Comparison of ENCODE assay signal across 2 cellular contexts in the genomic region with DNA sequence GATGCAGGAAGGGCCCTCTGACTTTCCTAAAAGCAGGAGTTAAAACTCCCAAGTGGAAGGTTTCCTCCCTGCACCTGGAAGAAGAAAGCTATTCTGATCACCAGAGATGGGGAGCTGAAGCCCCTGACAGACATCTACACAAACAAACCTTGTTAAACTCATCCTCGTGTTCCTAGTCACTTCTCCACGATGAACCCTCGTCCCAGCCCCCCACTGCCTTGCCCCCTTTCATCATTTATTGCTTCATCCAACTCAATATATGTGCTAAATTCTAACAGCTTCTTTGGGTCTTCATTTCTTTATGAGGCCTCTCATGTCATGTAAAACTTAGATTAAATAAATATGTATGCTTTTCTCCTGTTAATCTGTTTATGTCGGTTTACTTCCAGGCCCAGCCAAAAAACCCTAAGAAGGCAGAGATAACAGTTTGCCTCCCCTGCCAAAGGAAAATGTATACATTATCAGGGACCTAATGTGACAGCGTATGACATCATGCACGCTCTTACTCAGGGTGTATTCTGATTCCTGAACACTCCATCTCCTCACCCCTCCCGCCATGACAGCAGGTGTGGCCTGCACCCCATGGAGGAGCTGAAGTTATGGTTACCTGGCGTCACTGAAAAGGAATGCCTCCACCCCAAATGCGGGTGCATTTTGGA.
A peak's percentile ranks its signal among the peaks of the same experiment; 100 is the strongest.
TF ChIP-seq lines count a peak whose summit lies in the region.

No MANE protein-coding gene starts in this region.

TF ChIP-seq in HepG2, 621 proteins besides CTCF, POLR2A, EP300 and RAD21:
- peak; percentile 67; the same call in 1 of the 2 replicates for TF ChIP-seq ATF7 (IDR thresholded peaks at IDR 0.05)
- TF ChIP-seq ATF7 (CRISPR knock-in tag; IDR thresholded peaks at IDR 0.05): no peak
- TF ChIP-seq, protein P1, sequence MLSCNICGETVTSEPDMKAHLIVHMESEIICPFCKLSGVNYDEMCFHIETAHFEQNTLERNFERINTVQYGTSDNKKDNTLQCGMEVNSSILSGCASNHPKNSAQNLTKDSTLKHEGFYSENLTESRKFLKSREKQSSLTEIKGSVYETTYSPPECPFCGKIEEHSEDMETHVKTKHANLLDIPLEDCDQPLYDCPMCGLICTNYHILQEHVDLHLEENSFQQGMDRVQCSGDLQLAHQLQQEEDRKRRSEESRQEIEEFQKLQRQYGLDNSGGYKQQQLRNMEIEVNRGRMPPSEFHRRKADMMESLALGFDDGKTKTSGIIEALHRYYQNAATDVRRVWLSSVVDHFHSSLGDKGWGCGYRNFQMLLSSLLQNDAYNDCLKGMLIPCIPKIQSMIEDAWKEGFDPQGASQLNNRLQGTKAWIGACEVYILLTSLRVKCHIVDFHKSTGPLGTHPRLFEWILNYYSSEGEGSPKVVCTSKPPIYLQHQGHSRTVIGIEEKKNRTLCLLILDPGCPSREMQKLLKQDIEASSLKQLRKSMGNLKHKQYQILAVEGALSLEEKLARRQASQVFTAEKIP (CRISPR knock-in tag; IDR thresholded peaks at IDR 0.05; ENCODE audit: borderline replicate concordance): no peak

TF ChIP-seq in H1, 55 proteins besides CTCF, POLR2A, EP300 and RAD21:
- TF ChIP-seq GABPA (IDR thresholded peaks at IDR 0.05; ENCODE audit: borderline replicate concordance, insufficient read depth, low read length): no peak
- TF ChIP-seq NRF1 (IDR thresholded peaks at IDR 0.05; ENCODE audit: low read depth, low read length): no peak
